23 cellular contexts compared by ENCODE assay signal in genomic region chr16:9144106-9144505, GRCh38.
"Had no signal": no experiment of that assay in that cellular context is flagged by ENCODE, and none has a peak within 500 bp of the region (broad histone marks: within the 10 kb centered on the region; RNA-seq: fewer than 3 reads in every experiment).

No MANE protein-coding gene starts in this region.

- H3K27ac ChIP-seq: coronary artery, dorsolateral prefrontal cortex, esophagus muscularis mucosa, foreskin keratinocyte, gastroesophageal sphincter, heart left ventricle, hepatocyte, left lung, lower lobe of right lung had no signal

- H3K4me3 ChIP-seq: coronary artery, dorsolateral prefrontal cortex, esophagus muscularis mucosa, gastroesophageal sphincter, heart left ventricle, hepatocyte, left lung, lower lobe of right lung had no signal

- H3K4me2 ChIP-seq: hepatocyte had no signal

- H2AFZ ChIP-seq: hepatocyte had no signal

- H3K27ac Mint-ChIP-seq: naive thymus-derived CD4-positive, alpha-beta T cell had no signal

- DNase-seq: dermis blood vessel endothelial cell; dorsolateral prefrontal cortex; effector CD4-positive, alpha-beta T cell; effector memory CD4-positive, alpha-beta T cell; foreskin keratinocyte; hypothalamus; left cardiac atrium; left lung; left ventricle myocardium superior; lower lobe of right lung; mesenchymal stem cell; midbrain; naive thymus-derived CD4-positive, alpha-beta T cell had no signal

- H3K4me3 Mint-ChIP-seq: naive thymus-derived CD4-positive, alpha-beta T cell had no signal

- ATAC-seq: foreskin keratinocyte; gastroesophageal sphincter; heart left ventricle; left cardiac atrium; left lung; left ventricle myocardium superior; lower lobe of right lung; naive thymus-derived CD4-positive, alpha-beta T cell had no signal

- H3K27me3 ChIP-seq: dorsolateral prefrontal cortex, esophagus muscularis mucosa, foreskin keratinocyte, gastroesophageal sphincter, heart left ventricle, hepatocyte had no signal

- H3K9me3 Mint-ChIP-seq: naive thymus-derived CD4-positive, alpha-beta T cell had no signal

- H3K9me3 ChIP-seq: esophagus muscularis mucosa, gastroesophageal sphincter, heart left ventricle, left lung, lower lobe of right lung had no signal

- H3K4me1 ChIP-seq: foreskin keratinocyte had no signal

- H3K36me3 ChIP-seq: esophagus muscularis mucosa, heart left ventricle, left lung, lower lobe of right lung had no signal

- FAIRE-seq: colon, endothelial cell of umbilical vein, frontal cortex, islet of Langerhans, keratinocyte had no signal

- H3K79me2 ChIP-seq: hepatocyte had no signal
